Comparison of ENCODE assay signal across 8 cellular contexts in the genomic region with DNA sequence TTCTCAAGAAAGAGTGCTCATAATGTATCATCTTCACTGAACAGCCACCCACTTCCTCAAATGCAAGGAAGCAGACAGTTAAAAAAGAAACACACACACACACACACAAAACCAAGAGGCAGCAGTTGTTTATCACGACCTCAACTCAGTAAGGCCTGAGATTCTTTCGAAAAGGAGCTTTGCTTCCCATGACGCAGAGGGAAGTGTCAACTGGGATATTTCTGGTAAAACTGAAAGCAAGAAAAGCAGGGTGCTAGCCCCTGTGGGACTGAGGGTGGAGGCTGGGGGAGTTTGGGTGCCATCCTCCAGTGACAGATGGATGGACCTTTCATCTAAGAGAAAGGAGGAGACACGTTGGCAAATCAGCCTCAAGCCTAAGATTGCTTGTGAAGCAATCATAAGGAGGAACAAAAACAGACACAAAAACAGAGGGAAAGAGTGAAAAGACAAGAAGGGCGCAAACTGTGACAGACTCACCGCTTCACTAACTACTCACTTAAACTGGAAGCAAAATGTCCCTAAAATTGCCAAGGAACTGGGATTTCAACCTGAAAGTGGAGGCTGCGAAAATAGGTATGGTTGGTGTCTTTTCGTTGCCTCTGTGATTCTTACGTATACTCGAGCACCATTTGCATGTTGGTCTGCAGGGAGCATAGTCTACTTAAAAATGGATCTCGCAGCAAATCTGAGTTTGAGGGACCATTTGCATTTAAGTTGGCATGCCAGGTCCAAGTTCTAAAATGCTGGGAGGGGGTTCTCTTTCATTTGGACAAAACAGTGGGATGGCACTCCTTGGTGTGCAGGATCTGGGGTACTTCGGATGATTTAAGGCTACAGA. TPM values are rescaled to one million over a fixed set of nuclear protein-coding genes. Genes with fewer than 3 reads are reported as not detected.
DNase-seq lines count a peak whose midpoint lies in the region; ATAC-seq and TF ChIP-seq lines count a peak whose summit lies in the region.

A gene with protein sequence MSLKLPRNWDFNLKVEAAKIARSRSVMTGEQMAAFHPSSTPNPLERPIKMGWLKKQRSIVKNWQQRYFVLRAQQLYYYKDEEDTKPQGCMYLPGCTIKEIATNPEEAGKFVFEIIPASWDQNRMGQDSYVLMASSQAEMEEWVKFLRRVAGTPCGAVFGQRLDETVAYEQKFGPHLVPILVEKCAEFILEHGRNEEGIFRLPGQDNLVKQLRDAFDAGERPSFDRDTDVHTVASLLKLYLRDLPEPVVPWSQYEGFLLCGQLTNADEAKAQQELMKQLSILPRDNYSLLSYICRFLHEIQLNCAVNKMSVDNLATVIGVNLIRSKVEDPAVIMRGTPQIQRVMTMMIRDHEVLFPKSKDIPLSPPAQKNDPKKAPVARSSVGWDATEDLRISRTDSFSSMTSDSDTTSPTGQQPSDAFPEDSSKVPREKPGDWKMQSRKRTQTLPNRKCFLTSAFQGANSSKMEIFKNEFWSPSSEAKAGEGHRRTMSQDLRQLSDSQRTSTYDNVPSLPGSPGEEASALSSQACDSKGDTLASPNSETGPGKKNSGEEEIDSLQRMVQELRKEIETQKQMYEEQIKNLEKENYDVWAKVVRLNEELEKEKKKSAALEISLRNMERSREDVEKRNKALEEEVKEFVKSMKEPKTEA (plus strand): TSS at position 124 of the 838 bp plus-strand sequence. CDS start 389 bp downstream, at position 513.

- no peaks in the 10 kb centered on the region for H3K9me3 Mint-ChIP-seq in MCF 10A (ENCODE audit: unreplicated experiment)

- no peaks in the 10 kb centered on the region for H3K9me3 ChIP-seq in breast epithelium
- H3K9me3 ChIP-seq in left lung, result no peaks in the 10 kb centered on the region
- H3K9me3 ChIP-seq in testis, result no peaks in the 10 kb centered on the region

- TF ChIP-seq CTCF in breast epithelium (IDR thresholded peaks at IDR 0.05) (no peak), MCF 10A (IDR thresholded peaks at IDR 0.05; ENCODE audit: unreplicated experiment) (no peak), left lung (IDR thresholded peaks at IDR 0.05) (no peak), testis (IDR thresholded peaks at IDR 0.05) (no peak)

- H3K27me3 ChIP-seq in breast epithelium, result no peaks in the 10 kb centered on the region
- H3K27me3 ChIP-seq in left lung, result no peaks in the 10 kb centered on the region
- no peaks in the 10 kb centered on the region for H3K27me3 ChIP-seq in testis

- CTCF ChIA-PET in MCF 10A (lab: Yijun Ruan, JAX), result interaction anchor here (1.0 to 2.7 kb wide), 3 partner anchors 10 to 209 kb away, joined by 4 to 7 read pairs (median 5); no protein-coding TSS in a partner anchor

- peak within 1 kb of the TSS; percentile 19 to 35 (median 20) for H3K4me3 ChIP-seq in breast epithelium
- peak within 1 kb of the TSS; percentile 6 to 48 for H3K4me3 ChIP-seq in left lung
- H3K4me3 ChIP-seq in testis, result peak within 1 kb of the TSS; percentile 1 to 4

- no peak within 1 kb of the TSS for H3K4me3 Mint-ChIP-seq in MCF 10A (ENCODE audit: unreplicated experiment)

- no peak for DNase-seq in breast epithelium (ENCODE audit: low spot score in 2 of 2)
- DNase-seq in MCF 10A (ENCODE audit: unreplicated experiment), result no peak
- peak; percentile 38 for DNase-seq in activated CD8-positive, alpha-beta memory T cell treated with anti-CD3 and anti-CD28 coated beads, Interleukin-2, amount 50 U/mL, for 4 hours
- no peak for DNase-seq in left lung
- DNase-seq in testis, result no peak
- no peak for DNase-seq in HuH-7.5 (ENCODE audit: low spot score)
- DNase-seq in kidney tubule cell (ENCODE audit: low spot score), result no peak

- H3K4me1 ChIP-seq in breast epithelium (no peaks in the 10 kb centered on the region), left lung (peaks cover under 1 to 77% of the 10 kb centered on the region in 2 donors), testis (no peaks in the 10 kb centered on the region)

- no peak for TF ChIP-seq POLR2A in breast epithelium (IDR thresholded peaks at IDR 0.05)
- no peak for TF ChIP-seq POLR2A in testis (IDR thresholded peaks at IDR 0.05)

- ATAC-seq in HG03565 (IDR thresholded peaks at IDR 0.05; ENCODE audit: unreplicated experiment) (peak; percentile 48), left lung (peak; percentile 50)

- no TSS peak for BruUV-seq in MCF 10A (replicated peaks; lab: Mats Ljungman, UMichigan)

- H3K27ac ChIP-seq in breast epithelium (peak within 1 kb of the TSS; percentile 33 to 39), left lung (peak within 1 kb of the TSS; percentile 78 to 92), testis (peak within 1 kb of the TSS in 1 of 2 donors; percentile 33)

- no peaks in the 10 kb centered on the region for H3K36me3 ChIP-seq in breast epithelium
- no peaks in the 10 kb centered on the region for H3K36me3 ChIP-seq in left lung
- H3K36me3 ChIP-seq in testis (ENCODE audit: low read depth, missing control alignments), result no peaks in the 10 kb centered on the region

- no peak within 1 kb of the TSS for H3K27ac Mint-ChIP-seq in MCF 10A (ENCODE audit: low read depth, unreplicated experiment)

- no peaks in the 10 kb centered on the region for H3K36me3 Mint-ChIP-seq in MCF 10A (ENCODE audit: insufficient read depth, unreplicated experiment)

- peaks cover 13% of the 10 kb centered on the region for H3K4me1 Mint-ChIP-seq in MCF 10A (ENCODE audit: insufficient read depth, unreplicated experiment)

- 82 to 83% methylated on average over 12 of the region's 12 CpGs for WGBS in testis, 2 donors

- intact Hi-C loops in breast epithelium (cut with DNase I; ENCODE audit: low total_unique reads), result no loop called here
- intact Hi-C loops in MCF 10A (cut with micrococcal nuclease), result no loop called here
- intact Hi-C loops in left lung (cut with DNase I), result no loop called here
- intact Hi-C loops in testis (cut with DNase I; ENCODE audit: low total_unique reads), result no loop called here

- no peaks in the 10 kb centered on the region for H3K27me3 Mint-ChIP-seq in MCF 10A (ENCODE audit: insufficient read depth, unreplicated experiment)

- POLR2A ChIA-PET in MCF 10A (lab: Yijun Ruan, JAX), result interaction anchor here (0.6 kb wide), 1 partner anchor 194 kb away, joined by 4 read pairs; no protein-coding TSS in a partner anchor

RNA-seq across cellular contexts. Expression of the gene that starts here (rescaled TPM):
- total RNA-seq in breast epithelium, result 10 to 100 TPM in 1 of 3 donors, 1 to 10 TPM in 2; 7.8 to 10.8 (median 9.5) TPM
- total RNA-seq in MCF 10A (2022), result 0.93 TPM in 2 replicates
- 10 to 100 TPM; 16.5 to 43.5 TPM for total RNA-seq in left lung
- total RNA-seq in testis, result 1 to 10 TPM; 6.2 to 6.7 TPM
- 8.2 TPM for polyA plus RNA-seq in testis (ENCODE audit: insufficient read depth, low read depth, low replicate concordance)
